In genomic region chr2:102187191-102188150, GRCh38 we compare ENCODE assay signal across 8 cellular contexts. TPM values are rescaled to one million over a fixed set of nuclear protein-coding genes. Genes with fewer than 3 reads are reported as not detected.
A peak's percentile ranks its signal among the peaks of the same experiment; 100 is the strongest.
DNase-seq lines count a peak whose midpoint lies in the region; ATAC-seq and TF ChIP-seq lines count a peak whose summit lies in the region.

No MANE protein-coding gene starts in this region.

- peaks cover 9 to 20% (median 12%) of the 10 kb centered on the region in 3 donors for H3K27me3 Mint-ChIP-seq in immature natural killer cell (ENCODE audit: low read depth in 3 of 3)

- peaks cover 4 to 6% of the 10 kb centered on the region in 2 donors for H3K4me1 Mint-ChIP-seq in immature natural killer cell

- no peak overlapping the region for H3K27ac Mint-ChIP-seq in immature natural killer cell

- CTCF ChIA-PET in AG04449 (lab: Yijun Ruan, JAX): interaction anchor here (0.6 to 5.8 kb wide), 9 partner anchors 10 to 181 kb away, joined by 3 to 30 read pairs (median 3); no protein-coding TSS in a partner anchor

- peak overlapping the region; percentile 42 to 82 (median 73) for H3K4me3 Mint-ChIP-seq in immature natural killer cell

- H3K4me3 ChIP-seq in AG04449 (ENCODE audit: low read depth, low read length) (peak overlapping the region; percentile 57), skeletal muscle tissue (ENCODE audit: low read length in 3 of 3) (peak overlapping the region; percentile 73 to 76 (median 74))

- peak overlapping the region; percentile 60 to 82 (median 80) for H3K9ac ChIP-seq in skeletal muscle tissue (ENCODE audit: low read depth in 1 of 3, low read length in 3 of 3)

- H3K36me3 Mint-ChIP-seq in immature natural killer cell: no peaks in the 10 kb centered on the region

- no peaks in the 10 kb centered on the region for H3K9me3 ChIP-seq in skeletal muscle tissue (ENCODE audit: control insufficient read depth in 3 of 3, low read length in 3 of 3)

- TF ChIP-seq CTCF in AG04449 (IDR thresholded peaks at IDR 0.05; ENCODE audit: insufficient read depth, low read length, missing control alignments): peak; percentile 46

- H3K27ac ChIP-seq in skeletal muscle tissue (ENCODE audit: low read depth, low read length): peak overlapping the region; percentile 42

- H3K4me1 ChIP-seq in skeletal muscle tissue (ENCODE audit: control insufficient read depth in 3 of 3, insufficient read depth in 3 of 3, low read length in 3 of 3): peaks cover 0 to 10% (median 9%) of the 10 kb centered on the region in 3 donors

- H3K36me3 ChIP-seq in skeletal muscle tissue (ENCODE audit: control insufficient read depth in 3 of 3, insufficient read depth in 3 of 3, low read length in 3 of 3): no peaks in the 10 kb centered on the region

- H3K27me3 ChIP-seq in skeletal muscle tissue (ENCODE audit: control insufficient read depth in 3 of 3, insufficient read depth in 3 of 3, low read length in 3 of 3): no peaks in the 10 kb centered on the region

- no peak for DNase-seq in AG04449 (ENCODE audit: low read depth, low spot score)
- peak; percentile 16 for DNase-seq in SW480 (ENCODE audit: low spot score)
- DNase-seq in astrocyte of the hippocampus (ENCODE audit: low read depth, low spot score): peak; percentile 74
- peak in 2 of 3 donors; percentile 11 to 18 for DNase-seq in immature natural killer cell
- no peak for DNase-seq in NK-92 treated with Interleukin-12 subunit alpha and Interleukin-12 subunit beta, amount 100 ng/mL, for 24 hours (lab: John Stamatoyannopoulos, UW)
- DNase-seq in UCSD-AML1 (lab: John Stamatoyannopoulos, UW; ENCODE audit: unreplicated experiment): no peak

- ATAC-seq in HG03342 (IDR thresholded peaks at IDR 0.05; ENCODE audit: unreplicated experiment): no peak

- POLR2A ChIA-PET in AG04449 (lab: Yijun Ruan, JAX): interaction anchor here (0.9 kb wide), 1 partner anchor 45 kb away, joined by 3 read pairs; the partner anchor contains the start of gene IL1R1

- peaks cover 0 to 2% (median 0%) of the 10 kb centered on the region in 6 donors for H3K9me3 Mint-ChIP-seq in immature natural killer cell

RNA-seq across cellular contexts. Expression of gene IL1RL2, which starts 0.6 kb away (rescaled TPM):
- polyA plus RNA-seq in immature natural killer cell: not detected
- total RNA-seq in skeletal muscle tissue: not detected

RNA-seq across cellular contexts. Expression of gene IL1R1, which starts 44.9 kb away (rescaled TPM):
- 1 to 10 TPM in 1 of 3 donors, under 1 TPM in 1, not detected in 1; 0.96 to 4.0 TPM for polyA plus RNA-seq in immature natural killer cell
- 6.3 TPM for total RNA-seq in skeletal muscle tissue

Comparison
In these comparisons a context has a peak if more than half of its experiments do, and no peak if none do; other contexts are left out.
1. DNase-seq: peak in SW480 (single experiment), astrocyte of the hippocampus (single experiment) and immature natural killer cell (2 of 3); none in AG04449 (single experiment), NK-92 treated with Interleukin-12 subunit alpha and Interleukin-12 subunit beta, amount 100 ng/mL, for 24 hours (single experiment) and UCSD-AML1 (single experiment).